8 cellular contexts compared by ENCODE assay signal in genomic region chr19:42282810-42283247, GRCh38. TPM values are rescaled to one million over a fixed set of nuclear protein-coding genes. Genes with fewer than 3 reads are reported as not detected.
DNase-seq lines count a peak whose midpoint lies in the region; ATAC-seq and TF ChIP-seq lines count a peak whose summit lies in the region.

No MANE protein-coding gene starts in this region.

- H3K27me3 ChIP-seq in CD4-positive, CD25-positive, alpha-beta regulatory T cell (ENCODE audit: control insufficient read depth, insufficient read depth, low read length), result no peaks in the 10 kb centered on the region
- H3K27me3 ChIP-seq in endodermal cell (ENCODE audit: control insufficient read depth, insufficient read depth, low read length, poor library complexity, severe bottlenecking) (no peaks in the 10 kb centered on the region), parathyroid adenoma (ENCODE audit: control insufficient read depth, insufficient read depth, low read length) (no peaks in the 10 kb centered on the region)

- no peaks in the 10 kb centered on the region for H3K9me3 ChIP-seq in CD4-positive, CD25-positive, alpha-beta regulatory T cell (ENCODE audit: control insufficient read depth in 2 of 2, low read length in 2 of 2)
- H3K9me3 ChIP-seq in endodermal cell (ENCODE audit: control insufficient read depth, low read length) (no peaks in the 10 kb centered on the region), parathyroid adenoma (ENCODE audit: control insufficient read depth, low read length) (no peaks in the 10 kb centered on the region)

- peaks cover 4 to 42% (median 28%) of the 10 kb centered on the region in 4 donors for H3K4me1 Mint-ChIP-seq in CD4-positive, CD25-positive, alpha-beta regulatory T cell
- peaks cover 38% of the 10 kb centered on the region for H3K4me1 Mint-ChIP-seq in endodermal cell
- peaks cover 42% of the 10 kb centered on the region for H3K4me1 Mint-ChIP-seq in stimulated activated memory B cell treated with anti-CD40 and anti-IgM and Interleukin-4, amounts not matched to agents 10 μg/mL and 1 μg/mL and 100 μg/mL, for 72 hours

- H2AFZ ChIP-seq in parathyroid adenoma, result no peak overlapping the region

- H3K9me3 Mint-ChIP-seq in CD4-positive, CD25-positive, alpha-beta regulatory T cell, result no peaks in the 10 kb centered on the region
- H3K9me3 Mint-ChIP-seq in endodermal cell, result no peaks in the 10 kb centered on the region
- H3K9me3 Mint-ChIP-seq in stimulated activated memory B cell treated with anti-CD40 and anti-IgM and Interleukin-4, amounts not matched to agents 10 μg/mL and 1 μg/mL and 100 μg/mL, for 72 hours, result no peaks in the 10 kb centered on the region

- peaks cover 58% of the 10 kb centered on the region for H3K4me1 ChIP-seq in CD4-positive, CD25-positive, alpha-beta regulatory T cell (ENCODE audit: control insufficient read depth, insufficient read depth, low read length, poor library complexity, severe bottlenecking)
- H3K4me1 ChIP-seq in endodermal cell (ENCODE audit: control insufficient read depth, insufficient read depth, low read length) (peaks cover 15% of the 10 kb centered on the region), parathyroid adenoma (peaks cover 54% of the 10 kb centered on the region)

- H3K4me2 ChIP-seq in parathyroid adenoma (ENCODE audit: low read length), result peak overlapping the region; percentile 91

- TF ChIP-seq CTCF in endodermal cell (conservative IDR thresholded peaks at IDR 0.05), result no peak
- TF ChIP-seq CTCF in parathyroid adenoma (IDR thresholded peaks at IDR 0.05), result no peak

- no peaks in the 10 kb centered on the region for H3K36me3 Mint-ChIP-seq in CD4-positive, CD25-positive, alpha-beta regulatory T cell
- H3K36me3 Mint-ChIP-seq in endodermal cell (ENCODE audit: low read depth), result peaks cover 8% of the 10 kb centered on the region
- peaks cover 5% of the 10 kb centered on the region for H3K36me3 Mint-ChIP-seq in stimulated activated memory B cell treated with anti-CD40 and anti-IgM and Interleukin-4, amounts not matched to agents 10 μg/mL and 1 μg/mL and 100 μg/mL, for 72 hours

- peak overlapping the region; percentile 91 for H3K27ac ChIP-seq in CD4-positive, CD25-positive, alpha-beta regulatory T cell (ENCODE audit: insufficient read depth, low read length, poor library complexity, severe bottlenecking)
- H3K27ac ChIP-seq in endodermal cell (ENCODE audit: low read depth, low read length) (peak overlapping the region; percentile 77), parathyroid adenoma (peak overlapping the region; percentile 80)

- H3K9ac ChIP-seq in endodermal cell (ENCODE audit: extremely low read depth, low read length, poor library complexity, severe bottlenecking) (no peak overlapping the region), parathyroid adenoma (no peak overlapping the region)

- WGBS in endodermal cell (ENCODE audit: insufficient coverage in 1 of 2, insufficient read length in 1 of 2), 2 experiments, result 63 to 65% methylated on average over 3 to 4 of the region's 5 CpGs

- TF ChIP-seq EP300 in Ishikawa (IDR thresholded peaks at IDR 0.05; ENCODE audit: borderline replicate concordance), result no peak

- peaks cover 9% of the 10 kb centered on the region for H3K36me3 ChIP-seq in CD4-positive, CD25-positive, alpha-beta regulatory T cell (ENCODE audit: control insufficient read depth, insufficient read depth, low read length)
- H3K36me3 ChIP-seq in endodermal cell (ENCODE audit: control insufficient read depth, insufficient read depth, low read length), result peaks cover 9% of the 10 kb centered on the region
- no peaks in the 10 kb centered on the region for H3K36me3 ChIP-seq in parathyroid adenoma (ENCODE audit: control insufficient read depth, insufficient read depth, low read length)

- DNase-seq in CD4-positive, CD25-positive, alpha-beta regulatory T cell, result no peak
- DNase-seq in endodermal cell, result peak; percentile 58
- DNase-seq in HCEC 1CT, result no peak
- DNase-seq in NOMO-1 treated with dmso at 0.1 percent for 144 hours (lab: John Stamatoyannopoulos, UW; ENCODE audit: unreplicated experiment), result no peak

- no peak for TF ChIP-seq RAD21 in Ishikawa (IDR thresholded peaks at IDR 0.05; ENCODE audit: low read depth)

- peaks cover 5% of the 10 kb centered on the region for H3K27me3 Mint-ChIP-seq in CD4-positive, CD25-positive, alpha-beta regulatory T cell
- H3K27me3 Mint-ChIP-seq in endodermal cell (ENCODE audit: insufficient read depth), result no peaks in the 10 kb centered on the region
- H3K27me3 Mint-ChIP-seq in stimulated activated memory B cell treated with anti-CD40 and anti-IgM and Interleukin-4, amounts not matched to agents 10 μg/mL and 1 μg/mL and 100 μg/mL, for 72 hours, result no peaks in the 10 kb centered on the region

- no peak for ATAC-seq in CD4-positive, CD25-positive, alpha-beta regulatory T cell (ENCODE audit: low read depth in 2 of 2)
- no peak for ATAC-seq in GM18907 (IDR thresholded peaks at IDR 0.05; ENCODE audit: unreplicated experiment)
- no peak for ATAC-seq in stimulated activated memory B cell treated with anti-CD40 and anti-IgM and Interleukin-4, amounts not matched to agents 10 μg/mL and 1 μg/mL and 100 μg/mL, for 72 hours

- no peak overlapping the region for H3K27ac Mint-ChIP-seq in CD4-positive, CD25-positive, alpha-beta regulatory T cell
- H3K27ac Mint-ChIP-seq in endodermal cell, result peak overlapping the region; percentile 72
- no peak overlapping the region for H3K27ac Mint-ChIP-seq in stimulated activated memory B cell treated with anti-CD40 and anti-IgM and Interleukin-4, amounts not matched to agents 10 μg/mL and 1 μg/mL and 100 μg/mL, for 72 hours

- peaks cover 5% of the 10 kb centered on the region for H3K79me2 ChIP-seq in parathyroid adenoma

- peak overlapping the region; percentile 78 for H3K4me3 ChIP-seq in CD4-positive, CD25-positive, alpha-beta regulatory T cell (ENCODE audit: low read depth, low read length)
- peak overlapping the region; percentile 76 for H3K4me3 ChIP-seq in endodermal cell (ENCODE audit: low read length)
- peak overlapping the region; percentile 61 for H3K4me3 ChIP-seq in parathyroid adenoma (ENCODE audit: low read depth, low read length)

- peak overlapping the region in 1 of 4 donors; percentile 82 for H3K4me3 Mint-ChIP-seq in CD4-positive, CD25-positive, alpha-beta regulatory T cell
- H3K4me3 Mint-ChIP-seq in endodermal cell, result no peak overlapping the region
- H3K4me3 Mint-ChIP-seq in stimulated activated memory B cell treated with anti-CD40 and anti-IgM and Interleukin-4, amounts not matched to agents 10 μg/mL and 1 μg/mL and 100 μg/mL, for 72 hours, result no peak overlapping the region

TF ChIP-seq in Ishikawa, 13 proteins besides CTCF, POLR2A, EP300 and RAD21 (continues in another document):
- TF ChIP-seq ZBTB7A (IDR thresholded peaks at IDR 0.05; ENCODE audit: low read depth) (no peak), REST (IDR thresholded peaks at IDR 0.05; ENCODE audit: low read depth) (no peak), MAX (IDR thresholded peaks at IDR 0.05) (0 out of 2 replicates have a peak, but pooled peaks have one; percentile 5), EGR1 (IDR thresholded peaks at IDR 0.05) (no peak), TEAD4 (IDR thresholded peaks at IDR 0.05) (no peak)

RNA-seq across cellular contexts. Expression of gene CIC, which starts 13.8 kb away (rescaled TPM):
- 124 TPM for total RNA-seq in CD4-positive, CD25-positive, alpha-beta regulatory T cell
- polyA plus RNA-seq in CD4-positive, CD25-positive, alpha-beta regulatory T cell, result under 1 TPM; 0.41 to 0.91 (median 0.68) TPM
- 10 to 100 TPM; 48.6 to 57.6 TPM for total RNA-seq in endodermal cell
- polyA plus RNA-seq in endodermal cell (2013, experiment 1 of 2), result 55.5 TPM
- polyA plus RNA-seq in endodermal cell (2013, experiment 2 of 2), result 51.2 TPM

RNA-seq across cellular contexts. Expression of gene PRR19, which starts 19.1 kb away (rescaled TPM):
- not detected for total RNA-seq in CD4-positive, CD25-positive, alpha-beta regulatory T cell
- under 1 TPM; 0.10 to 0.83 (median 0.21) TPM for polyA plus RNA-seq in CD4-positive, CD25-positive, alpha-beta regulatory T cell
- total RNA-seq in endodermal cell, result 1 to 10 TPM; 1.4 to 2.7 TPM
- polyA plus RNA-seq in endodermal cell (2013, experiment 1 of 2), result 1.9 TPM
- 2.4 TPM for polyA plus RNA-seq in endodermal cell (2013, experiment 2 of 2)

RNA-seq across cellular contexts. Expression of gene PAFAH1B3, which starts 19.6 kb away (rescaled TPM):
- total RNA-seq in CD4-positive, CD25-positive, alpha-beta regulatory T cell, result 27.5 TPM
- polyA plus RNA-seq in CD4-positive, CD25-positive, alpha-beta regulatory T cell, result 10 to 100 TPM; 54.5 to 71.6 (median 59.8) TPM
- total RNA-seq in endodermal cell, result 10 to 100 TPM; 63.0 to 70.2 TPM
- polyA plus RNA-seq in endodermal cell (2013, experiment 1 of 2), result 105 TPM
- 98.0 TPM for polyA plus RNA-seq in endodermal cell (2013, experiment 2 of 2)

RNA-seq across cellular contexts. Expression of gene ERF, which starts 27.9 kb away (rescaled TPM):
- total RNA-seq in CD4-positive, CD25-positive, alpha-beta regulatory T cell, result 96.4 TPM
- polyA plus RNA-seq in CD4-positive, CD25-positive, alpha-beta regulatory T cell, result 1 to 10 TPM; 1.4 to 7.5 (median 2.6) TPM
- 100 to 1,000 TPM; 106 to 138 TPM for total RNA-seq in endodermal cell
- polyA plus RNA-seq in endodermal cell (2013, experiment 1 of 2), result 70.5 TPM
- 59.5 TPM for polyA plus RNA-seq in endodermal cell (2013, experiment 2 of 2)

RNA-seq across cellular contexts. Expression of gene TMEM145, which starts 30.3 kb away (rescaled TPM):
- total RNA-seq in CD4-positive, CD25-positive, alpha-beta regulatory T cell, result not detected
- polyA plus RNA-seq in CD4-positive, CD25-positive, alpha-beta regulatory T cell, result not detected
- total RNA-seq in endodermal cell, result under 1 TPM; 0.38 to 0.42 TPM
- 4.4 TPM for polyA plus RNA-seq in endodermal cell (2013, experiment 1 of 2)
- 2.2 TPM for polyA plus RNA-seq in endodermal cell (2013, experiment 2 of 2)
